Comparison of ENCODE assay signal across 34 cellular contexts in genomic region chr3:50666801-50667200, GRCh38. TPM values are rescaled to one million over a fixed set of nuclear protein-coding genes. Genes with fewer than 3 reads are reported as not detected.
DNase-seq lines count a peak whose midpoint lies in the region; ATAC-seq, FAIRE-seq and TF ChIP-seq lines count a peak whose summit lies in the region.
"Had no signal": no experiment of that assay in that cellular context is flagged by ENCODE, and none has a peak within 500 bp of the region (broad histone marks: within the 10 kb centered on the region; RNA-seq: fewer than 3 reads in every experiment).

No MANE protein-coding gene starts in this region.

- no peak overlapping the region for H3K56ac ChIP-seq in IMR-90 (ENCODE audit: extremely low read depth, insufficient read depth, low read length)

- H3K9me3 ChIP-seq in A549 (no peaks in the 10 kb centered on the region), IMR-90 (ENCODE audit: control insufficient read depth, insufficient read depth, low read length) (no peaks in the 10 kb centered on the region), astrocyte (ENCODE audit: insufficient read depth, low read depth, low read length) (no peaks in the 10 kb centered on the region), mesenchymal stem cell (ENCODE audit: control insufficient read depth, low read length) (no peaks in the 10 kb centered on the region)
- H3K9me3 ChIP-seq: ascending aorta, prostate gland, sigmoid colon, testis had no signal

- no peak for TF ChIP-seq EP300 in A549 (IDR thresholded peaks at IDR 0.05)

- H3K4me3 Mint-ChIP-seq in astrocyte (ENCODE audit: unreplicated experiment) (peak overlapping the region; percentile 11), osteocyte (ENCODE audit: unreplicated experiment) (no peak overlapping the region)
- H3K4me3 Mint-ChIP-seq: activated B cell treated with CpG ODN at 0.5 μM for 24 hours; activated CD4-positive, alpha-beta memory T cell treated with anti-CD3 and anti-CD28 coated beads for 36 hours; activated naive CD8-positive, alpha-beta T cell treated with anti-CD3 and anti-CD28 coated beads, Interleukin-2, amount 10 ng/mL, durations not matched to agents 7 days and 5 days; CD4-positive, CD25-positive, alpha-beta regulatory T cell; mesothelial cell of epicardium; stimulated activated memory B cell treated with anti-CD40 and anti-IgM and Interleukin-4, amounts not matched to agents 10 μg/mL and 1 μg/mL and 100 μg/mL, for 72 hours had no signal

- CTCF ChIA-PET in A549 (lab: Yijun Ruan, JAX) (interaction anchor here (1.0 to 2.4 kb wide), 5 partner anchors 9 to 722 kb away, joined by 3 to 10 read pairs (median 4); partner anchors contain the start of genes DOCK3 and MAPKAPK3), IMR-90 (lab: Yijun Ruan, JAX) (interaction anchor here (0.6 to 0.9 kb wide), 2 partner anchors 10 to 352 kb away, joined by 3 to 4 read pairs; no protein-coding TSS in a partner anchor)

- H3K4me1 ChIP-seq in A549, result peaks cover 25% of the 10 kb centered on the region
- H3K4me1 ChIP-seq in IMR-90 (ENCODE audit: control insufficient read depth, insufficient read depth, low read length), result no peaks in the 10 kb centered on the region
- H3K4me1 ChIP-seq in astrocyte (ENCODE audit: insufficient read depth, low read length), result peaks cover 16% of the 10 kb centered on the region
- no peaks in the 10 kb centered on the region for H3K4me1 ChIP-seq in mesenchymal stem cell (ENCODE audit: control insufficient read depth, insufficient read depth, low read depth, low read length)
- H3K4me1 ChIP-seq: ascending aorta, prostate gland, testis had no signal

- H3K9me1 ChIP-seq in IMR-90 (ENCODE audit: insufficient read depth, low read length), result peaks cover 5% of the 10 kb centered on the region; the same call in 1 of the 2 replicates

- no peak overlapping the region for H2BK12ac ChIP-seq in mesenchymal stem cell (ENCODE audit: low read length in 2 of 2)

- H4K91ac ChIP-seq in IMR-90 (ENCODE audit: insufficient read depth, low read depth, low read length) (no peak overlapping the region), mesenchymal stem cell (ENCODE audit: low read length) (no peak overlapping the region)

- no peak overlapping the region for H3K27ac ChIP-seq in A549
- no peak overlapping the region for H3K27ac ChIP-seq in IMR-90 (ENCODE audit: insufficient read depth, low read length)
- no peak overlapping the region for H3K27ac ChIP-seq in astrocyte (ENCODE audit: low read depth, low read length)
- no peak overlapping the region for H3K27ac ChIP-seq in mesenchymal stem cell (ENCODE audit: low read length, poor library complexity, severe bottlenecking)
- H3K27ac ChIP-seq: ascending aorta, epithelial cell of prostate, HL-60, prostate gland, RWPE1, sigmoid colon, testis had no signal

- no peaks in the 10 kb centered on the region for H3K36me3 ChIP-seq in IMR-90 (ENCODE audit: control insufficient read depth, insufficient read depth, low read length)
- H3K36me3 ChIP-seq in astrocyte (ENCODE audit: insufficient read depth, low read length), result no peaks in the 10 kb centered on the region
- no peaks in the 10 kb centered on the region for H3K36me3 ChIP-seq in mesenchymal stem cell (ENCODE audit: control insufficient read depth in 1 of 2, insufficient read depth in 2 of 2, low read depth in 1 of 2, low read length in 2 of 2)
- H3K36me3 ChIP-seq: ascending aorta, prostate gland, sigmoid colon had no signal

- H2BK15ac ChIP-seq in IMR-90 (ENCODE audit: low read depth, low read length) (no peak overlapping the region), mesenchymal stem cell (ENCODE audit: low read depth, poor library complexity, severe bottlenecking) (no peak overlapping the region)

- TF ChIP-seq POLR2A in A549 (IDR thresholded peaks at IDR 0.05; ENCODE audit: low read length) (no peak), IMR-90 (IDR thresholded peaks at IDR 0.05; ENCODE audit: low read depth, low read length) (no peak)

- no peak overlapping the region for H2AK9ac ChIP-seq in IMR-90 (replicated peaks; ENCODE audit: low read depth, low read length, poor library complexity)

- H2BK20ac ChIP-seq in IMR-90 (ENCODE audit: low read depth, low read length), result no peak overlapping the region

- peak overlapping the region; percentile 60 for H3K27ac Mint-ChIP-seq in astrocyte (ENCODE audit: unreplicated experiment)
- H3K27ac Mint-ChIP-seq in osteocyte (ENCODE audit: unreplicated experiment), result no peak overlapping the region
- H3K27ac Mint-ChIP-seq: activated B cell treated with CpG ODN at 0.5 μM for 24 hours; activated CD4-positive, alpha-beta memory T cell treated with anti-CD3 and anti-CD28 coated beads for 36 hours; activated naive CD8-positive, alpha-beta T cell treated with anti-CD3 and anti-CD28 coated beads, Interleukin-2, amount 10 ng/mL, durations not matched to agents 7 days and 5 days; mesothelial cell of epicardium; naive B cell; stimulated activated memory B cell treated with anti-CD40 and anti-IgM and Interleukin-4, amounts not matched to agents 10 μg/mL and 1 μg/mL and 100 μg/mL, for 72 hours had no signal

- H3K27me3 Mint-ChIP-seq in astrocyte (ENCODE audit: low read depth, unreplicated experiment) (peaks cover 24% of the 10 kb centered on the region), osteocyte (ENCODE audit: unreplicated experiment) (peaks cover 46% of the 10 kb centered on the region)
- H3K27me3 Mint-ChIP-seq: activated CD4-positive, alpha-beta memory T cell treated with anti-CD3 and anti-CD28 coated beads for 36 hours had no signal

- dilution Hi-C loops in IMR-90 (cut with HindIII; ENCODE audit: low sequenced_read_pairs, unreplicated experiment), result no loop called here

- H3K79me1 ChIP-seq in IMR-90 (ENCODE audit: low read depth in 1 of 2, low read length in 2 of 2) (no peaks in the 10 kb centered on the region), mesenchymal stem cell (replicated peaks; ENCODE audit: low read length, poor library complexity, severe bottlenecking) (no peaks in the 10 kb centered on the region)

- H3K9ac ChIP-seq in IMR-90 (ENCODE audit: low read depth, low read length) (no peak overlapping the region), astrocyte (ENCODE audit: low read length) (no peak overlapping the region), mesenchymal stem cell (ENCODE audit: low read length) (no peak overlapping the region)

- no peak overlapping the region for H3K4ac ChIP-seq in IMR-90 (ENCODE audit: low read depth, low read length)
- H3K4ac ChIP-seq in mesenchymal stem cell (ENCODE audit: low read depth in 1 of 2, low read length in 2 of 2), result no peak overlapping the region

- H3K36me3 Mint-ChIP-seq in astrocyte (ENCODE audit: low read depth, unreplicated experiment), result no peaks in the 10 kb centered on the region
- no peaks in the 10 kb centered on the region for H3K36me3 Mint-ChIP-seq in osteocyte (ENCODE audit: unreplicated experiment)
- H3K36me3 Mint-ChIP-seq: activated CD4-positive, alpha-beta memory T cell treated with anti-CD3 and anti-CD28 coated beads for 36 hours; activated naive CD8-positive, alpha-beta T cell treated with anti-CD3 and anti-CD28 coated beads, Interleukin-2, amount 10 ng/mL, durations not matched to agents 7 days and 5 days; CD4-positive, CD25-positive, alpha-beta regulatory T cell; mesothelial cell of epicardium; naive B cell; stimulated activated memory B cell treated with anti-CD40 and anti-IgM and Interleukin-4, amounts not matched to agents 10 μg/mL and 1 μg/mL and 100 μg/mL, for 72 hours had no signal

- no peak for DNase-seq in A549 (ENCODE audit: low read depth in 1 of 2, low spot score in 1 of 2)
- DNase-seq in IMR-90, result peak; percentile 7
- DNase-seq in astrocyte (ENCODE audit: low read depth), result peak; percentile 21
- peak; percentile 5 for DNase-seq in osteocyte (ENCODE audit: extremely low spot score, unreplicated experiment)
- no peak for DNase-seq in cerebellar cortex (ENCODE audit: low spot score)
- DNase-seq in sciatic nerve (ENCODE audit: low spot score), result no peak
- DNase-seq in GM20000 (ENCODE audit: low spot score), result no peak
- no peak for DNase-seq in mesenchymal stem cell
- DNase-seq: activated B cell treated with CpG ODN at 0.5 μM for 24 hours; activated CD4-positive, alpha-beta memory T cell treated with anti-CD3 and anti-CD28 coated beads for 36 hours; activated effector memory CD4-positive, alpha-beta T cell treated with Interleukin-2 at 50 U/mL for 16 hours; activated naive CD8-positive, alpha-beta T cell treated with anti-CD3 and anti-CD28 coated beads, Interleukin-2, amount 10 ng/mL, durations not matched to agents 7 days and 5 days; AML-193; CD4-positive, CD25-positive, alpha-beta regulatory T cell; cortex of kidney; DND-41; effector memory CD4-positive, alpha-beta T cell; naive B cell; NCI-H2081; NCI-H524 treated with DMSO at 0.1 percent for 48 hours; OCI-M1; sigmoid colon; stimulated activated CD4-positive, alpha-beta T cell treated with anti-CD3 and anti-CD28 coated beads, Interleukin-4, amount 100 ng/mL, for 4 hours; testis had no signal

- H4K8ac ChIP-seq in IMR-90 (ENCODE audit: low read depth in 2 of 2, low read length in 2 of 2), result no peak overlapping the region
- H4K8ac ChIP-seq in mesenchymal stem cell (ENCODE audit: low read length), result no peak overlapping the region

- no peak overlapping the region for H3K23ac ChIP-seq in IMR-90 (ENCODE audit: low read depth, low read length)
- no peak overlapping the region for H3K23ac ChIP-seq in mesenchymal stem cell (ENCODE audit: low read length in 2 of 2)

- no peaks in the 10 kb centered on the region for H3K79me2 ChIP-seq in astrocyte (ENCODE audit: insufficient read depth, low read length)

- ATAC-seq in A549 (no peak), IMR-90 (ENCODE audit: low read depth) (no peak; the same call in 1 of the 2 replicates), sciatic nerve (no peak)
- ATAC-seq: stimulated activated memory B cell treated with anti-CD40 and anti-IgM and Interleukin-4, amounts not matched to agents 10 μg/mL and 1 μg/mL and 100 μg/mL, for 72 hours had no signal

- H3K4me1 Mint-ChIP-seq in astrocyte (ENCODE audit: low read depth, unreplicated experiment) (peaks cover 28% of the 10 kb centered on the region), osteocyte (ENCODE audit: unreplicated experiment) (no peaks in the 10 kb centered on the region)
- H3K4me1 Mint-ChIP-seq: mesothelial cell of epicardium had no signal

- H3K4me3 ChIP-seq in A549 (no peak overlapping the region), IMR-90 (ENCODE audit: insufficient read depth, low read depth, low read length) (no peak overlapping the region), astrocyte (ENCODE audit: insufficient read depth, low read depth, low read length) (no peak overlapping the region), mesenchymal stem cell (ENCODE audit: insufficient read depth in 1 of 2, low read depth in 1 of 2, low read length in 2 of 2) (no peak overlapping the region)
- H3K4me3 ChIP-seq: ascending aorta, prostate gland, sigmoid colon, testis had no signal

- H2BK120ac ChIP-seq in IMR-90 (ENCODE audit: low read depth, low read length), result no peak overlapping the region
- H2BK120ac ChIP-seq in mesenchymal stem cell (ENCODE audit: low read depth, low read length), result no peak overlapping the region

- TF ChIP-seq CTCF in A549 (IDR thresholded peaks at IDR 0.05) (no peak), IMR-90 (conservative IDR thresholded peaks at IDR 0.05; ENCODE audit: low read depth, low read length) (no peak), astrocyte (IDR thresholded peaks at IDR 0.05; ENCODE audit: insufficient read depth, low read depth, low read length) (no peak), osteocyte (IDR thresholded peaks at IDR 0.05) (no peak), GM20000 (IDR thresholded peaks at IDR 0.05; ENCODE audit: extremely low read depth, missing control alignments) (no peak)

- peak overlapping the region; percentile 30; the same call in 1 of the 3 replicates for H3K4me2 ChIP-seq in A549
- H3K4me2 ChIP-seq in IMR-90 (ENCODE audit: low read depth, low read length), result no peak overlapping the region
- peak overlapping the region; percentile 0 for H3K4me2 ChIP-seq in astrocyte (ENCODE audit: low read length)
- H3K4me2 ChIP-seq in mesenchymal stem cell (ENCODE audit: low read length, poor library complexity, severe bottlenecking), result no peak overlapping the region

- no peak overlapping the region for H4K5ac ChIP-seq in IMR-90 (ENCODE audit: low read depth, low read length)

- no TSS peak for BruUV-seq in IMR-90 (replicated peaks; lab: Mats Ljungman, UMichigan)

- intact Hi-C loops in IMR-90 (cut with micrococcal nuclease), result no loop called here
- intact Hi-C loops in sciatic nerve (cut with DNase I), result no loop called here

- no peak for FAIRE-seq in A549 (lab: Jason Lieb, UNC)
- FAIRE-seq in astrocyte (lab: Jason Lieb, UNC), result peak; percentile 47
- FAIRE-seq: D721Med, GM19239, H54 had no signal

- no peak for TF ChIP-seq RAD21 in A549 (conservative IDR thresholded peaks at IDR 0.05 in 1 of 2, IDR thresholded peaks at IDR 0.05 in 1 of 2)
- TF ChIP-seq RAD21 in IMR-90 (IDR thresholded peaks at IDR 0.05; ENCODE audit: low read length), result no peak

- no peak overlapping the region for H2AFZ ChIP-seq in IMR-90 (replicated peaks; ENCODE audit: low read length, poor library complexity)
- H2AFZ ChIP-seq in astrocyte (ENCODE audit: low read depth, low read length), result no peak overlapping the region
- no peak overlapping the region for H2AFZ ChIP-seq in mesenchymal stem cell (ENCODE audit: low read depth, low read length)

- H3K27me3 ChIP-seq in IMR-90 (ENCODE audit: control insufficient read depth, insufficient read depth, low read length) (peaks cover 18% of the 10 kb centered on the region), astrocyte (ENCODE audit: insufficient read depth, low read length) (peaks cover 12% of the 10 kb centered on the region), mesenchymal stem cell (ENCODE audit: control insufficient read depth in 1 of 2, insufficient read depth in 1 of 2, low read length in 2 of 2) (peaks cover 6 to 39% of the 10 kb centered on the region in 2 experiments)
- H3K27me3 ChIP-seq: ascending aorta, sigmoid colon, testis had no signal

- H3K18ac ChIP-seq in IMR-90 (ENCODE audit: low read depth, low read length) (no peak overlapping the region), mesenchymal stem cell (ENCODE audit: low read depth in 1 of 2, low read length in 2 of 2) (no peak overlapping the region)

- H3K9me3 Mint-ChIP-seq in astrocyte (ENCODE audit: unreplicated experiment) (no peaks in the 10 kb centered on the region), osteocyte (ENCODE audit: unreplicated experiment) (no peaks in the 10 kb centered on the region)
- H3K9me3 Mint-ChIP-seq: activated B cell treated with CpG ODN at 0.5 μM for 24 hours; activated CD4-positive, alpha-beta memory T cell treated with anti-CD3 and anti-CD28 coated beads for 36 hours; activated naive CD8-positive, alpha-beta T cell treated with anti-CD3 and anti-CD28 coated beads, Interleukin-2, amount 10 ng/mL, durations not matched to agents 7 days and 5 days; CD4-positive, CD25-positive, alpha-beta regulatory T cell; mesothelial cell of epicardium; naive B cell; stimulated activated memory B cell treated with anti-CD40 and anti-IgM and Interleukin-4, amounts not matched to agents 10 μg/mL and 1 μg/mL and 100 μg/mL, for 72 hours had no signal

- in situ Hi-C loops in IMR-90 (cut with MboI; ENCODE audit: low sequenced_read_pairs), result no loop called here

- POLR2A ChIA-PET in A549 (lab: Yijun Ruan, JAX) (no interaction called here), IMR-90 (lab: Charles Lee; ENCODE audit: unreplicated experiment) (no interaction called here)

- no peak overlapping the region for H2AK5ac ChIP-seq in IMR-90 (ENCODE audit: low read depth, low read length)
- no peak overlapping the region for H2AK5ac ChIP-seq in mesenchymal stem cell (ENCODE audit: low read length, severe bottlenecking)

- no peaks in the 10 kb centered on the region for H4K20me1 ChIP-seq in IMR-90 (ENCODE audit: insufficient read depth, low read length)
- peaks cover 2% of the 10 kb centered on the region for H4K20me1 ChIP-seq in astrocyte (ENCODE audit: insufficient read depth, low read length)

- H3K14ac ChIP-seq in IMR-90 (replicated peaks; ENCODE audit: low read depth, low read length) (no peak overlapping the region), mesenchymal stem cell (ENCODE audit: low read length in 2 of 2) (no peak overlapping the region)

- 10% methylated on average over 1 of the region's 1 CpG for WGBS in A549 (ENCODE audit: missing lambda C conversion rate)
- WGBS in IMR-90 (ENCODE audit: extremely low coverage in 2 of 2, insufficient read length in 1 of 2), 2 experiments, result no CpG with 5 or more reads among the region's 1 CpG
- WGBS in mesenchymal stem cell, result no CpG with 5 or more reads among the region's 1 CpG

- no peak overlapping the region for H2BK5ac ChIP-seq in IMR-90 (ENCODE audit: low read depth, low read length, poor library complexity, severe bottlenecking)
- no peak overlapping the region for H2BK5ac ChIP-seq in mesenchymal stem cell (ENCODE audit: low read depth, low read length, poor library complexity, severe bottlenecking)

RNA-seq across cellular contexts. Expression of gene DOCK3, which starts 7.9 kb away (rescaled TPM):
- polyA plus RNA-seq in A549 (2011; rRNA removed) (0.40 and 0.60 TPM in 2 replicates), A549 (2017; fragmentation: RNase III; extraction: RNeasy Plus Mini Kit Qiagen cat#74134 plus additional on column Dnase treatment) (0.46 to 0.54 TPM (median 0.50 TPM) in 3 replicates), IMR-90 (2012; rRNA removed) (0.10 and 0.12 TPM in 2 replicates)
- 0.11 and 0.12 TPM in 2 replicates for polyA plus RNA-seq in A549 (2012; cell fraction: cytosol; rRNA removed)
- polyA plus RNA-seq in A549 (2012; cell fraction: nucleus; rRNA removed), result 0.31 and 0.43 TPM in 2 replicates
- 0.49 and 0.54 TPM in 2 replicates for polyA minus RNA-seq in A549 (2011; rRNA and poly(A)+ RNA removed)
- total RNA-seq in IMR-90 (2012; rRNA removed) (under 0.01 TPM in 2 replicates), astrocyte (3.1 and 3.3 TPM in 2 replicates), osteocyte (0.24 and 0.34 TPM in 2 replicates), sciatic nerve (6.2 TPM)
- polyA plus RNA-seq in IMR-90 (2012; cell fraction: cytosol; rRNA removed), result 0.01 and 0.07 TPM in 2 replicates
- polyA plus RNA-seq in IMR-90 (2012; cell fraction: nucleus; rRNA removed; ENCODE audit: low replicate concordance), result 0.33 and 0.38 TPM in 2 replicates
- 0.17 TPM for polyA plus RNA-seq in mesenchymal stem cell (2013, experiment 1 of 2)
- 0.16 TPM for polyA plus RNA-seq in mesenchymal stem cell (2013, experiment 2 of 2)

RNA-seq across cellular contexts. Expression of gene MAPKAPK3, which starts 49.9 kb away (rescaled TPM):
- polyA plus RNA-seq in A549 (2011; rRNA removed) (16.5 and 22.8 TPM in 2 replicates), A549 (2017; fragmentation: RNase III; extraction: RNeasy Plus Mini Kit Qiagen cat#74134 plus additional on column Dnase treatment) (14.1 to 16.0 TPM (median 14.6 TPM) in 3 replicates), IMR-90 (2012; rRNA removed) (38.3 and 43.8 TPM in 2 replicates)
- polyA plus RNA-seq in A549 (2012; cell fraction: cytosol; rRNA removed), result 19.6 and 23.7 TPM in 2 replicates
- polyA plus RNA-seq in A549 (2012; cell fraction: nucleus; rRNA removed), result 18.4 TPM in 2 replicates
- 20.9 and 28.0 TPM in 2 replicates for polyA minus RNA-seq in A549 (2011; rRNA and poly(A)+ RNA removed)
- total RNA-seq in IMR-90 (2012; rRNA removed) (48.3 and 57.2 TPM in 2 replicates), astrocyte (21.1 and 23.4 TPM in 2 replicates), osteocyte (24.8 and 31.9 TPM in 2 replicates), sciatic nerve (19.5 TPM)
- 29.7 and 33.1 TPM in 2 replicates for polyA plus RNA-seq in IMR-90 (2012; cell fraction: cytosol; rRNA removed)
- polyA plus RNA-seq in IMR-90 (2012; cell fraction: nucleus; rRNA removed; ENCODE audit: low replicate concordance), result 23.5 and 28.3 TPM in 2 replicates
- polyA plus RNA-seq in mesenchymal stem cell (2013, experiment 1 of 2), result 28.7 TPM
- polyA plus RNA-seq in mesenchymal stem cell (2013, experiment 2 of 2), result 28.9 TPM

RNA-seq across cellular contexts. Expression of gene CISH, which starts 55.2 kb away (rescaled TPM):
- polyA plus RNA-seq in A549 (2011; rRNA removed), result 0.43 and 0.95 TPM in 2 replicates
- polyA plus RNA-seq in A549 (2012; cell fraction: cytosol; rRNA removed), result 0.95 and 1.2 TPM in 2 replicates
- polyA plus RNA-seq in A549 (2012; cell fraction: nucleus; rRNA removed), result 1.1 and 1.7 TPM in 2 replicates
- polyA plus RNA-seq in A549 (2017; fragmentation: RNase III; extraction: RNeasy Plus Mini Kit Qiagen cat#74134 plus additional on column Dnase treatment), result 0.42 to 0.68 TPM (median 0.67 TPM) in 3 replicates
- 1.7 and 2.0 TPM in 2 replicates for polyA minus RNA-seq in A549 (2011; rRNA and poly(A)+ RNA removed)
- total RNA-seq in IMR-90 (2012; rRNA removed), result 0.83 and 0.90 TPM in 2 replicates
- 4.0 and 4.6 TPM in 2 replicates for polyA plus RNA-seq in IMR-90 (2012; rRNA removed)
- polyA plus RNA-seq in IMR-90 (2012; cell fraction: cytosol; rRNA removed), result 2.3 and 5.7 TPM in 2 replicates
- 3.0 and 6.5 TPM in 2 replicates for polyA plus RNA-seq in IMR-90 (2012; cell fraction: nucleus; rRNA removed; ENCODE audit: low replicate concordance)
- total RNA-seq in astrocyte, result 0.75 and 1.2 TPM in 2 replicates
- total RNA-seq in osteocyte, result 1.7 and 2.4 TPM in 2 replicates
- total RNA-seq in sciatic nerve, result 10.6 TPM
- polyA plus RNA-seq in mesenchymal stem cell (2013, experiment 1 of 2), result 2.9 TPM
- 2.9 TPM for polyA plus RNA-seq in mesenchymal stem cell (2013, experiment 2 of 2)

Comparison
In these comparisons a context has a peak if more than half of its experiments do, and no peak if none do; other contexts are left out.
1. DNase-seq: peak in IMR-90 (single experiment), astrocyte (single experiment) and osteocyte (single experiment); none in A549 (0 of 2), cerebellar cortex (single experiment), sciatic nerve (single experiment), GM20000 (single experiment) and mesenchymal stem cell (single experiment).
2. H3K4me2 ChIP-seq: peak in A549 (single experiment) and astrocyte (single experiment); none in IMR-90 (single experiment) and mesenchymal stem cell (single experiment).